In genomic region chr11:2301631-2302272, GRCh38 we compare ENCODE assay signal across 1 cellular context.
A peak's percentile ranks its signal among the peaks of the same experiment; 100 is the strongest.
TF ChIP-seq lines count a peak whose summit lies in the region.

Gene C11orf21 (minus strand): TSS chr11:2301918. CDS start chr11:2301808, 110 bp downstream.
A gene with protein sequence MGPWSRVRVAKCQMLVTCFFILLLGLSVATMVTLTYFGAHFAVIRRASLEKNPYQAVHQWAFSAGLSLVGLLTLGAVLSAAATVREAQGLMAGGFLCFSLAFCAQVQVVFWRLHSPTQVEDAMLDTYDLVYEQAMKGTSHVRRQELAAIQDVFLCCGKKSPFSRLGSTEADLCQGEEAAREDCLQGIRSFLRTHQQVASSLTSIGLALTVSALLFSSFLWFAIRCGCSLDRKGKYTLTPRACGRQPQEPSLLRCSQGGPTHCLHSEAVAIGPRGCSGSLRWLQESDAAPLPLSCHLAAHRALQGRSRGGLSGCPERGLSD (plus strand): TSS chr11:2302013. CDS start chr11:2302150, 137 bp downstream.

TF ChIP-seq in K562, 482 proteins besides CTCF, POLR2A, EP300 and RAD21 (continued from another document and continues in another):
- TF ChIP-seq, protein P1, sequence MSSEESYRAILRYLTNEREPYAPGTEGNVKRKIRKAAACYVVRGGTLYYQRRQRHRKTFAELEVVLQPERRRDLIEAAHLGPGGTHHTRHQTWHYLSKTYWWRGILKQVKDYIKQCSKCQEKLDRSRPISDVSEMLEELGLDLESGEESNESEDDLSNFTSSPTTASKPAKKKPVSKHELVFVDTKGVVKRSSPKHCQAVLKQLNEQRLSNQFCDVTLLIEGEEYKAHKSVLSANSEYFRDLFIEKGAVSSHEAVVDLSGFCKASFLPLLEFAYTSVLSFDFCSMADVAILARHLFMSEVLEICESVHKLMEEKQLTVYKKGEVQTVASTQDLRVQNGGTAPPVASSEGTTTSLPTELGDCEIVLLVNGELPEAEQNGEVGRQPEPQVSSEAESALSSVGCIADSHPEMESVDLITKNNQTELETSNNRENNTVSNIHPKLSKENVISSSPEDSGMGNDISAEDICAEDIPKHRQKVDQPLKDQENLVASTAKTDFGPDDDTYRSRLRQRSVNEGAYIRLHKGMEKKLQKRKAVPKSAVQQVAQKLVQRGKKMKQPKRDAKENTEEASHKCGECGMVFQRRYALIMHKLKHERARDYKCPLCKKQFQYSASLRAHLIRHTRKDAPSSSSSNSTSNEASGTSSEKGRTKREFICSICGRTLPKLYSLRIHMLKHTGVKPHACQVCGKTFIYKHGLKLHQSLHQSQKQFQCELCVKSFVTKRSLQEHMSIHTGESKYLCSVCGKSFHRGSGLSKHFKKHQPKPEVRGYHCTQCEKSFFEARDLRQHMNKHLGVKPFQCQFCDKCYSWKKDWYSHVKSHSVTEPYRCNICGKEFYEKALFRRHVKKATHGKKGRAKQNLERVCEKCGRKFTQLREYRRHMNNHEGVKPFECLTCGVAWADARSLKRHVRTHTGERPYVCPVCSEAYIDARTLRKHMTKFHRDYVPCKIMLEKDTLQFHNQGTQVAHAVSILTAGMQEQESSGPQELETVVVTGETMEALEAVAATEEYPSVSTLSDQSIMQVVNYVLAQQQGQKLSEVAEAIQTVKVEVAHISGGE (CRISPR knock-in tag; IDR thresholded peaks at IDR 0.05) = peak in 1 of 3 experiments; percentile 61; a peak in 1 of 6 replicates
- TF ChIP-seq SMARCB1 (IDR thresholded peaks at IDR 0.05; ENCODE audit: insufficient read length, low read depth) (no peak), ARID3B (CRISPR knock-in tag; IDR thresholded peaks at IDR 0.05; ENCODE audit: borderline replicate concordance) (no peak), SIX5 (IDR thresholded peaks at IDR 0.05; ENCODE audit: borderline replicate concordance in 1 of 2, insufficient read depth in 1 of 2, low read depth in 1 of 2, low read length in 2 of 2) (no peak), NR2F6 (CRISPR knock-in tag; IDR thresholded peaks at IDR 0.05) (no peak), RB1 (IDR thresholded peaks at IDR 0.05; ENCODE audit: low read depth) (no peak), GABPB1 (CRISPR knock-in tag; IDR thresholded peaks at IDR 0.05) (peak; percentile 41; the same call in 1 of the 2 replicates), ZNF280B (CRISPR knock-in tag; IDR thresholded peaks at IDR 0.05) (no peak), POLR2AphosphoS2 (IDR thresholded peaks at IDR 0.05; ENCODE audit: low read length) (no peak), CREM (IDR thresholded peaks at IDR 0.05; ENCODE audit: low read depth) (peak; percentile 46; the same call in 1 of the 2 replicates), GTF2A2 (tag; IDR thresholded peaks at IDR 0.05) (no peak), SMAD1 (IDR thresholded peaks at IDR 0.05; ENCODE audit: low read depth, low read length, partially characterized antibody) (no peak), ZFPM2 (CRISPR knock-in tag; IDR thresholded peaks at IDR 0.05) (no peak), ZNF263 (CRISPR knock-in tag; IDR thresholded peaks at IDR 0.05; ENCODE audit: borderline replicate concordance) (peak; percentile 15; the same call in 1 of the 2 replicates), ZNF431 (CRISPR knock-in tag; IDR thresholded peaks at IDR 0.05) (no peak), TAF7 (tag; IDR thresholded peaks at IDR 0.05) (no peak), ZNF511 (CRISPR knock-in tag; IDR thresholded peaks at IDR 0.05) (no peak), FOXA3 (CRISPR knock-in tag; conservative IDR thresholded peaks at IDR 0.05 in 1 of 2, IDR thresholded peaks at IDR 0.05 in 1 of 2) (no peak), RAD51 (IDR thresholded peaks at IDR 0.05; ENCODE audit: borderline replicate concordance, low read depth) (no peak), RFX5 (IDR thresholded peaks at IDR 0.05; ENCODE audit: low read depth, low read length) (no peak), NFIC (IDR thresholded peaks at IDR 0.05) (peak; percentile 27; the same call in 1 of the 2 replicates), BDP1 (IDR thresholded peaks at IDR 0.05; ENCODE audit: insufficient read depth, insufficient read length) (no peak), ZNF121 (CRISPR knock-in tag; conservative IDR thresholded peaks at IDR 0.05) (no peak)
- TF ChIP-seq, protein P2, sequence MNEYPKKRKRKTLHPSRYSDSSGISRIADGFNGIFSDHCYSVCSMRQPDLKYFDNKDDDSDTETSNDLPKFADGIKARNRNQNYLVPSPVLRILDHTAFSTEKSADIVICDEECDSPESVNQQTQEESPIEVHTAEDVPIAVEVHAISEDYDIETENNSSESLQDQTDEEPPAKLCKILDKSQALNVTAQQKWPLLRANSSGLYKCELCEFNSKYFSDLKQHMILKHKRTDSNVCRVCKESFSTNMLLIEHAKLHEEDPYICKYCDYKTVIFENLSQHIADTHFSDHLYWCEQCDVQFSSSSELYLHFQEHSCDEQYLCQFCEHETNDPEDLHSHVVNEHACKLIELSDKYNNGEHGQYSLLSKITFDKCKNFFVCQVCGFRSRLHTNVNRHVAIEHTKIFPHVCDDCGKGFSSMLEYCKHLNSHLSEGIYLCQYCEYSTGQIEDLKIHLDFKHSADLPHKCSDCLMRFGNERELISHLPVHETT (CRISPR knock-in tag; conservative IDR thresholded peaks at IDR 0.05 in 1 of 2, IDR thresholded peaks at IDR 0.05 in 1 of 2) = peak in 1 of 2 experiments; percentile 81; a peak in 1 of 4 replicates
- TF ChIP-seq, protein P3, sequence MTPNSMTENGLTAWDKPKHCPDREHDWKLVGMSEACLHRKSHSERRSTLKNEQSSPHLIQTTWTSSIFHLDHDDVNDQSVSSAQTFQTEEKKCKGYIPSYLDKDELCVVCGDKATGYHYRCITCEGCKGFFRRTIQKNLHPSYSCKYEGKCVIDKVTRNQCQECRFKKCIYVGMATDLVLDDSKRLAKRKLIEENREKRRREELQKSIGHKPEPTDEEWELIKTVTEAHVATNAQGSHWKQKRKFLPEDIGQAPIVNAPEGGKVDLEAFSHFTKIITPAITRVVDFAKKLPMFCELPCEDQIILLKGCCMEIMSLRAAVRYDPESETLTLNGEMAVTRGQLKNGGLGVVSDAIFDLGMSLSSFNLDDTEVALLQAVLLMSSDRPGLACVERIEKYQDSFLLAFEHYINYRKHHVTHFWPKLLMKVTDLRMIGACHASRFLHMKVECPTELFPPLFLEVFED (CRISPR knock-in tag; conservative IDR thresholded peaks at IDR 0.05) = peak; percentile 52; the same call in 1 of the 2 replicates
- TF ChIP-seq, protein P4, sequence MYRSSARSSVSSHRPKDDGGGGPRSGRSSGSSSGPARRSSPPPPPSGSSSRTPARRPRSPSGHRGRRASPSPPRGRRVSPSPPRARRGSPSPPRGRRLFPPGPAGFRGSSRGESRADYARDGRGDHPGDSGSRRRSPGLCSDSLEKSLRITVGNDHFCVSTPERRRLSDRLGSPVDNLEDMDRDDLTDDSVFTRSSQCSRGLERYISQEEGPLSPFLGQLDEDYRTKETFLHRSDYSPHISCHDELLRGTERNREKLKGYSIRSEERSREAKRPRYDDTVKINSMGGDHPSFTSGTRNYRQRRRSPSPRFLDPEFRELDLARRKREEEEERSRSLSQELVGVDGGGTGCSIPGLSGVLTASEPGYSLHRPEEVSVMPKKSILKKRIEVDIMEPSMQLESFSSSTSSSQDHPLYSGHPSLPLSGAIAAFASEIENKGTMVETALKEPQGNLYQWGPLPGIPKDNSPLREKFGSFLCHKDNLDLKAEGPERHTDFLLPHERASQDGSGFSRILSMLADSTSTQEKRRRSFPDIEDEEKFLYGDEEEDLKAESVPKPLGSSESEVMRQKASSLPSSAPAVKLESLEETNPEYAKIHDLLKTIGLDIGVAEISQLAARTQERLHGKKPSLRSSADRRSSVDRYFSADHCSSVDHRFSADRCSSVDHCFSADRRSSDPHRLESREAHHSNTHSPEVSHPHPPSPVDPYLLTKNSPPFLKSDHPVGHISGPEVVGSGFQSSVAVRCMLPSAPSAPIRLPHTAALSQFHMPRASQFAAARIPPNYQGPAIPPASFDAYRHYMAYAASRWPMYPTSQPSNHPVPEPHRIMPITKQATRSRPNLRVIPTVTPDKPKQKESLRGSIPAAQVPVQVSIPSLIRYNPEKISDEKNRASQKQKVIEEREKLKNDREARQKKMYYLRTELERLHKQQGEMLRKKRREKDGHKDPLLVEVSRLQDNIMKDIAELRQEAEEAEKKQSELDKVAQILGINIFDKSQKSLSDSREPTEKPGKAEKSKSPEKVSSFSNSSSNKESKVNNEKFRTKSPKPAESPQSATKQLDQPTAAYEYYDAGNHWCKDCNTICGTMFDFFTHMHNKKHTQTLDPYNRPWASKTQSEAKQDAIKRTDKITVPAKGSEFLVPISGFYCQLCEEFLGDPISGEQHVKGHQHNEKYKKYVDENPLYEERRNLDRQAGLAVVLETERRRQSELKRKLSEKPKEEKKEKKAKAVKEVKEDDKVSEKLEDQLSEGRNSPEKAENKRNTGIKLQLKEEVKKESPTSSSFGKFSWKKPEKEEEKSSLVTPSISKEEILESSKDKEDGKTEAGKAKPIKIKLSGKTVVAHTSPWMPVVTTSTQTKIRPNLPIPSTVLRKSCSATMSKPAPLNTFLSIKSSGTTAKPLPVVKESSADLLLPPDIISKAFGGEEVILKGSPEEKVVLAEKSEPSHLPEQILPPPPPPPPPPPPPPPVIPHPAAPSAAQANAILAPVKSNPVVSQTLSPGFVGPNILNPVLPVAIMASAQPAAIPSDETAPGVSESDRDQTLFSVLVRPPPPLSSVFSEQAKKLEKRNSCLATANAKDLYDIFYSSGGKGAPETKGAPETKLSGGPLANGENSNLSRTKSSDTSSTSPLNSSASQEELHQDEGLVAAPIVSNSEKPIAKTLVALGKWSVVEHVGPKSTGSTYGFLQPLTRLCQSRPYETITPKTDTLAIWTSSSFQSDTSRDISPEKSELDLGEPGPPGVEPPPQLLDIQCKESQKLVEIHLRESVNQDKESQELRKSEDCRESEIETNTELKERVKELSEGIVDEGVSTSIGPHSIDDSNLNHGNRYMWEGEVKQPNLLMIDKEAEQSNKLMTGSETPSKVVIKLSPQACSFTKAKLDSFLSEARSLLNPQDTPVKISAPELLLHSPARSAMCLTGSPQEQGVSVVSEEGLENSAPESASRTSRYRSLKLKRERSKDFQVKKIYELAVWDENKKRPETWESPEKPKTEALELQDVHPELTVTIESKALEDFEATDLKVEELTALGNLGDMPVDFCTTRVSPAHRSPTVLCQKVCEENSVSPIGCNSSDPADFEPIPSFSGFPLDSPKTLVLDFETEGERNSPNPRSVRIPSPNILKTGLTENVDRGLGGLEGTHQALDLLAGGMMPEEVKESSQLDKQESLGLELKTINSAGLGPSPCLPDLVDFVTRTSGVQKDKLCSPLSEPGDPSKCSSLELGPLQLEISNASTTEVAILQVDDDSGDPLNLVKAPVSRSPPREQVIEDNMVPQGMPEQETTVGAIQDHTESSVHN (IDR thresholded peaks at IDR 0.05; ENCODE audit: borderline replicate concordance in 1 of 2, low read depth in 1 of 2) = no peak
- TF ChIP-seq, protein P5, sequence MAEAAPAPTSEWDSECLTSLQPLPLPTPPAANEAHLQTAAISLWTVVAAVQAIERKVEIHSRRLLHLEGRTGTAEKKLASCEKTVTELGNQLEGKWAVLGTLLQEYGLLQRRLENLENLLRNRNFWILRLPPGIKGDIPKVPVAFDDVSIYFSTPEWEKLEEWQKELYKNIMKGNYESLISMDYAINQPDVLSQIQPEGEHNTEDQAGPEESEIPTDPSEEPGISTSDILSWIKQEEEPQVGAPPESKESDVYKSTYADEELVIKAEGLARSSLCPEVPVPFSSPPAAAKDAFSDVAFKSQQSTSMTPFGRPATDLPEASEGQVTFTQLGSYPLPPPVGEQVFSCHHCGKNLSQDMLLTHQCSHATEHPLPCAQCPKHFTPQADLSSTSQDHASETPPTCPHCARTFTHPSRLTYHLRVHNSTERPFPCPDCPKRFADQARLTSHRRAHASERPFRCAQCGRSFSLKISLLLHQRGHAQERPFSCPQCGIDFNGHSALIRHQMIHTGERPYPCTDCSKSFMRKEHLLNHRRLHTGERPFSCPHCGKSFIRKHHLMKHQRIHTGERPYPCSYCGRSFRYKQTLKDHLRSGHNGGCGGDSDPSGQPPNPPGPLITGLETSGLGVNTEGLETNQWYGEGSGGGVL (CRISPR knock-in tag; IDR thresholded peaks at IDR 0.05) = no peak
